Comparison of ENCODE assay signal across 13 cellular contexts in the genomic region with DNA sequence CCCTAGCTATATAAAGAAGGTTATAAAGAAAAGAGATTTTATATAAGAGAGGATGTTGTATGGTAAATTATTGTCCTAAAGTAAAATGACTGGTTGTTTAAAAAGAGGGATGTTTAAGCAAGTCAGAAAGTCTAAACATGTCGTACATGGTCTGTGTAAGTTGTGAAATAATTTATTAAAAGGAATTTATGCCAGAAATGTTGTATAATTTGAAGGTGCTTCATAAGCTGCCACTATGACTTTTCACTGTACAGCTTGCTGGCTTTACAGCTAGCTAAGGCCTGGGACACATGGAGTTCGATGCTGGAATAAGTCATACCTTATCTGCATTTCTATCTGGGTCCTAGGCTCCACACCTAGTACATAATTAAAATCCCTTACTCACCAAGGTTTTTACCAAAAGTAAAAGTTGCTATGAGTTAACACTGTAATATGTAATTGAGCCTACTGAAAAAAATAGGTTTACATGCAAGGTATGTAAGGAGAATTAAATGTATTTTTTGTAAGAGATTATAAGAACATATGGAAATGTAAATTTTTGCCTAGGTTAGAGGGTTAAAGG.
"Had no signal": no experiment of that assay in that cellular context is flagged by ENCODE, and none has a peak within 500 bp of the region (broad histone marks: within the 10 kb centered on the region; RNA-seq: fewer than 3 reads in every experiment).

No MANE protein-coding gene starts in this region.

- ATAC-seq: effector memory CD8-positive, alpha-beta T cell; lower lobe of right lung; naive thymus-derived CD4-positive, alpha-beta T cell had no signal

- H3K36me3 ChIP-seq: vagina had no signal

- H3K4me1 ChIP-seq: lower lobe of right lung had no signal

- H3K4me3 ChIP-seq: lower lobe of right lung, right atrium auricular region, smooth muscle cell, tibial artery, vagina had no signal

- DNase-seq: activated CD4-positive, alpha-beta T cell treated with anti-CD3 and anti-CD28 coated beads, Interleukin-2, amount 10 ng/mL, durations not matched to agents 7 days and 5 days; activated CD4-positive, CD25-positive, alpha-beta regulatory T cell; activated CD8-positive, alpha-beta memory T cell treated with anti-CD3 and anti-CD28 coated beads for 24 hours; activated naive CD4-positive, alpha-beta T cell treated with anti-CD3 and anti-CD28 coated beads for 36 hours; effector memory CD8-positive, alpha-beta T cell; lower lobe of right lung; naive thymus-derived CD4-positive, alpha-beta T cell; posterior cingulate gyrus; tibial artery had no signal

- H3K27me3 ChIP-seq: neutrophil, right atrium auricular region, tibial artery, vagina had no signal

- H3K4me2 ChIP-seq: smooth muscle cell had no signal

- H3K9me3 ChIP-seq: lower lobe of right lung, neutrophil, right atrium auricular region, tibial artery, vagina had no signal

- H3K27ac ChIP-seq: lower lobe of right lung, neutrophil, right atrium auricular region, vagina had no signal
